In genomic region chr20:892371-892770, GRCh38 we compare ENCODE assay signal across 13 cellular contexts. TPM values are rescaled to one million over a fixed set of nuclear protein-coding genes. Genes with fewer than 3 reads are reported as not detected.
DNase-seq lines count a peak whose midpoint lies in the region; ATAC-seq and TF ChIP-seq lines count a peak whose summit lies in the region.
"Not testable (repeated sequence)": the region's sequence is repeated elsewhere in the genome, so short reads cannot be mapped to it uniquely, and the experiment has no call there.
"Had no signal": no experiment of that assay in that cellular context is flagged by ENCODE, and none has a peak within 500 bp of the region (broad histone marks: within the 10 kb centered on the region; RNA-seq: fewer than 3 reads in every experiment).

No MANE protein-coding gene starts in this region.

- not testable (repeated sequence) for TF ChIP-seq POLR2A in spleen (IDR thresholded peaks at IDR 0.05); thyroid gland (IDR thresholded peaks at IDR 0.05)

- not testable (repeated sequence) for H3K79me2 ChIP-seq in Loucy (ENCODE audit: insufficient read depth, low read length)

- intact Hi-C loops in activated B cell treated with CpG ODN at 0.5 μM for 24 hours (cut with micrococcal nuclease) = loop anchor here (5.0 kb wide), 2 partner anchors 45 to 60 kb away; partner anchors contain the start of gene FAM110A
- intact Hi-C loops in dendritic cell treated with granulocyte-macrophage colony-stimulating factor and Interleukin-4, amounts not matched to agents 40 ng/mL and 50 ng/mL, for 4 days (cut with micrococcal nuclease); spleen (cut with DNase I; ENCODE audit: low total_unique reads); thyroid gland (cut with DNase I): not testable (repeated sequence)

- H3K9me3 Mint-ChIP-seq in activated B cell treated with CpG ODN at 0.5 μM for 24 hours; dendritic cell treated with granulocyte-macrophage colony-stimulating factor and Interleukin-4, amounts not matched to agents 40 ng/mL and 50 ng/mL, for 4 days: not testable (repeated sequence)

- not testable (repeated sequence) for H2AFZ ChIP-seq in Loucy (ENCODE audit: low read length)

- H4K20me1 ChIP-seq in BLaER1 treated with 17β-estradiol and CSF1 and Interleukin-3, amounts not matched to agents 10 nM and 100 nM = peaks cover 0 to 26% (median 6%) of the 10 kb centered on the region in 11 experiments; a peak in 7 of 22 replicates
- H4K20me1 ChIP-seq in Loucy (ENCODE audit: insufficient read depth, low read length, poor library complexity, severe bottlenecking) = not testable (repeated sequence)

- not testable (repeated sequence) for H3K4me3 Mint-ChIP-seq in activated B cell treated with CpG ODN at 0.5 μM for 24 hours; dendritic cell treated with granulocyte-macrophage colony-stimulating factor and Interleukin-4, amounts not matched to agents 40 ng/mL and 50 ng/mL, for 4 days

- WGBS in spleen, 5 donors = 60 to 73% (median 69%) methylated on average over 5 of the region's 5 CpGs
- 67 to 69% methylated on average over 5 of the region's 5 CpGs for WGBS in thyroid gland, 2 donors

- H3K27ac Mint-ChIP-seq in activated B cell treated with CpG ODN at 0.5 μM for 24 hours = not testable (repeated sequence)
- peak overlapping the region; percentile 40 for H3K27ac Mint-ChIP-seq in dendritic cell treated with granulocyte-macrophage colony-stimulating factor and Interleukin-4, amounts not matched to agents 40 ng/mL and 50 ng/mL, for 4 days

- H3K27ac ChIP-seq in BLaER1 treated with 17β-estradiol and CSF1 and Interleukin-3, amounts not matched to agents 10 nM and 100 nM = peak overlapping the region in 1 of 11 experiments; percentile 3; a peak in 1 of 22 replicates
- not testable (repeated sequence) for H3K27ac ChIP-seq in spleen
- H3K27ac ChIP-seq in thyroid gland = peak overlapping the region; percentile 84 to 90 (median 88)

- H3K9me3 ChIP-seq in BLaER1 treated with 17β-estradiol and CSF1 and Interleukin-3, amounts not matched to agents 10 nM and 100 nM (replicated peaks in 1 of 11); Loucy (ENCODE audit: insufficient read depth, low read depth, low read length); spleen; thyroid gland: not testable (repeated sequence)

- POLR2A ChIA-PET in activated B cell treated with CpG ODN at 0.5 μM for 24 hours (lab: Charles Lee) = not testable (repeated sequence)

- peaks cover 30% of the 10 kb centered on the region for H3K4me1 Mint-ChIP-seq in activated B cell treated with CpG ODN at 0.5 μM for 24 hours
- peaks cover 57% of the 10 kb centered on the region for H3K4me1 Mint-ChIP-seq in dendritic cell treated with granulocyte-macrophage colony-stimulating factor and Interleukin-4, amounts not matched to agents 40 ng/mL and 50 ng/mL, for 4 days (ENCODE audit: low read depth)

- not testable (repeated sequence) for H3K9ac ChIP-seq in BLaER1 treated with 17β-estradiol and CSF1 and Interleukin-3, amounts not matched to agents 10 nM and 100 nM; Loucy (ENCODE audit: low read depth, low read length, poor library complexity, severe bottlenecking)

- H3F3A ChIP-seq in Loucy (ENCODE audit: low read depth) = not testable (repeated sequence)

- CTCF ChIA-PET in activated B cell treated with CpG ODN at 0.5 μM for 24 hours (lab: Charles Lee) = not testable (repeated sequence)

- H3K36me3 Mint-ChIP-seq in activated B cell treated with CpG ODN at 0.5 μM for 24 hours (ENCODE audit: low read depth); dendritic cell treated with granulocyte-macrophage colony-stimulating factor and Interleukin-4, amounts not matched to agents 40 ng/mL and 50 ng/mL, for 4 days (ENCODE audit: low read depth): not testable (repeated sequence)

- peak overlapping the region; percentile 77 to 95 (median 83) for H3K4me2 ChIP-seq in BLaER1 treated with 17β-estradiol and CSF1 and Interleukin-3, amounts not matched to agents 10 nM and 100 nM
- peak overlapping the region; percentile 46 for H3K4me2 ChIP-seq in Loucy (ENCODE audit: low read depth, low read length, poor library complexity, severe bottlenecking)

- H3K9me2 ChIP-seq in Loucy (replicated peaks; ENCODE audit: low read depth, low read length) = not testable (repeated sequence)

- in situ Hi-C loops in ACHN (cut with HindIII; ENCODE audit: low pct_ligation_motif_present, low pct_unique_long_range_greater_than_20kb, low sequenced_read_pairs) = not testable (repeated sequence)

- not testable (repeated sequence) for H3K36me3 ChIP-seq in BLaER1 treated with 17β-estradiol and CSF1 and Interleukin-3, amounts not matched to agents 10 nM and 100 nM; Loucy (ENCODE audit: insufficient read depth, low read length); spleen; thyroid gland

- peak; percentile 61 for DNase-seq in ACHN
- not testable (repeated sequence) for DNase-seq in activated B cell treated with CpG ODN at 0.5 μM for 24 hours
- peak; percentile 3 for DNase-seq in spleen
- peak in 1 of 2 donors; percentile 29 for DNase-seq in thyroid gland

- H3K4me3 ChIP-seq in BLaER1 treated with 17β-estradiol and CSF1 and Interleukin-3, amounts not matched to agents 10 nM and 100 nM; Loucy (ENCODE audit: low read length, poor library complexity, severe bottlenecking); spleen; thyroid gland (replicated peaks in 1 of 3): not testable (repeated sequence)

- not testable (repeated sequence) for TF ChIP-seq CTCF in Loucy (conservative IDR thresholded peaks at IDR 0.05; ENCODE audit: low read length); activated B cell treated with CpG ODN at 0.5 μM for 24 hours (IDR thresholded peaks at IDR 0.05); spleen (IDR thresholded peaks at IDR 0.05 in 8 of 11, conservative IDR thresholded peaks at IDR 0.05 in 3 of 11); thyroid gland (IDR thresholded peaks at IDR 0.05)

- H3K4me1 ChIP-seq in BLaER1 treated with 17β-estradiol and CSF1 and Interleukin-3, amounts not matched to agents 10 nM and 100 nM = peaks cover 47 to 70% (median 59%) of the 10 kb centered on the region in 10 experiments
- H3K4me1 ChIP-seq in Loucy (ENCODE audit: insufficient read depth, low read length, poor library complexity, severe bottlenecking) = not testable (repeated sequence)
- H3K4me1 ChIP-seq in spleen (peaks cover 0 to 16% (median 0%) of the 10 kb centered on the region in 6 donors), thyroid gland (peaks cover 29 to 32% of the 10 kb centered on the region in 2 donors)

- ATAC-seq in activated B cell treated with CpG ODN at 0.5 μM for 24 hours (ENCODE audit: low read depth) = peak; percentile 58

- H3K27me3 ChIP-seq in BLaER1 treated with 17β-estradiol and CSF1 and Interleukin-3, amounts not matched to agents 10 nM and 100 nM; Loucy (ENCODE audit: insufficient read depth, low read length, poor library complexity, severe bottlenecking); thyroid gland: not testable (repeated sequence)
- H3K27me3 ChIP-seq in spleen (replicated peaks in 1 of 7) = peaks cover 0 to 14% (median 0%) of the 10 kb centered on the region in 7 donors

- H3K27me3 Mint-ChIP-seq in activated B cell treated with CpG ODN at 0.5 μM for 24 hours = peaks cover 13% of the 10 kb centered on the region
- H3K27me3 Mint-ChIP-seq in dendritic cell treated with granulocyte-macrophage colony-stimulating factor and Interleukin-4, amounts not matched to agents 40 ng/mL and 50 ng/mL, for 4 days = not testable (repeated sequence)

RNA-seq across cellular contexts. Expression of gene ANGPT4, which starts 23.8 kb away (rescaled TPM):
- total RNA-seq in activated B cell treated with CpG ODN at 0.5 μM for 24 hours = not detected in 2 replicates
- total RNA-seq in spleen = not detected
- polyA plus RNA-seq in spleen = under 1 TPM in 2 of 3 donors, not detected in 1; 0.03 to 0.06 TPM
- 1 to 10 TPM in 3 of 4 donors, under 1 TPM in 1; 0.40 to 3.8 (median 3.2) TPM for total RNA-seq in thyroid gland
- total RNA-seq: Calu3; CD4-positive, alpha-beta T cell; CD8-positive, alpha-beta memory T cell; G401; HFFc6 had no signal
- polyA plus RNA-seq: BJ; CD8-positive, alpha-beta memory T cell had no signal

RNA-seq across cellular contexts. Expression of gene FAM110A, which starts 58.9 kb away (rescaled TPM):
- 9.2 and 11.0 TPM in 2 replicates for total RNA-seq in activated B cell treated with CpG ODN at 0.5 μM for 24 hours
- 10 to 100 TPM; 19.7 to 32.0 (median 25.7) TPM for total RNA-seq in spleen
- polyA plus RNA-seq in spleen = 10 to 100 TPM; 11.3 to 21.0 (median 12.5) TPM
- total RNA-seq in thyroid gland = 10 to 100 TPM in 1 of 4 donors, 1 to 10 TPM in 3; 7.0 to 15.5 (median 8.5) TPM
